ENCODE assay signal across 11 cellular contexts in genomic region chr19:8451377-8451776, GRCh38. TPM values are rescaled to one million over a fixed set of nuclear protein-coding genes. Genes with fewer than 3 reads are reported as not detected.
DNase-seq lines count a peak whose midpoint lies in the region; ATAC-seq and TF ChIP-seq lines count a peak whose summit lies in the region.
"Had no signal": no experiment of that assay in that cellular context is flagged by ENCODE, and none has a peak within 500 bp of the region (broad histone marks: within the 10 kb centered on the region; RNA-seq: fewer than 3 reads in every experiment).

No MANE protein-coding gene starts in this region.

- DNase-seq in activated CD4-positive, alpha-beta T cell treated with anti-CD3 and anti-CD28 coated beads, Interleukin-2, amount 10 ng/mL, durations not matched to agents 24 days and 14 days = no peak
- DNase-seq in activated CD4-positive, alpha-beta T cell treated with anti-CD3 and anti-CD28 coated beads, Interleukin-2, amount 10 ng/mL, durations not matched to agents 7 days and 5 days = no peak
- DNase-seq in WERI-Rb-1 = no peak
- no peak for DNase-seq in immature natural killer cell
- DNase-seq in HCEC 1CT = no peak
- DNase-seq: NCI-H1436, NCI-H774 had no signal

- no peak for TF ChIP-seq CTCF in WERI-Rb-1 (IDR thresholded peaks at IDR 0.05; ENCODE audit: low read depth, low read length)

- H3K36me3 Mint-ChIP-seq in activated CD4-positive, alpha-beta T cell treated with anti-CD3 and anti-CD28 coated beads, Interleukin-2, amount 10 ng/mL, durations not matched to agents 24 days and 14 days (ENCODE audit: low read depth) = peaks cover 44% of the 10 kb centered on the region
- H3K36me3 Mint-ChIP-seq in activated CD4-positive, alpha-beta T cell treated with anti-CD3 and anti-CD28 coated beads, Interleukin-2, amount 10 ng/mL, durations not matched to agents 7 days and 5 days (ENCODE audit: low read depth) = peaks cover 59% of the 10 kb centered on the region
- peaks cover 5 to 13% (median 10%) of the 10 kb centered on the region in 3 donors for H3K36me3 Mint-ChIP-seq in immature natural killer cell

- H3K4me3 Mint-ChIP-seq in activated CD4-positive, alpha-beta T cell treated with anti-CD3 and anti-CD28 coated beads, Interleukin-2, amount 10 ng/mL, durations not matched to agents 24 days and 14 days = no peak overlapping the region
- no peak overlapping the region for H3K4me3 Mint-ChIP-seq in activated CD4-positive, alpha-beta T cell treated with anti-CD3 and anti-CD28 coated beads, Interleukin-2, amount 10 ng/mL, durations not matched to agents 7 days and 5 days
- peak overlapping the region in 4 of 5 donors; percentile 19 to 51 (median 30) for H3K4me3 Mint-ChIP-seq in immature natural killer cell

- H3K36me3 ChIP-seq in WERI-Rb-1 (peaks cover 79% of the 10 kb centered on the region), skeletal muscle satellite cell (ENCODE audit: insufficient read depth, low read length) (peaks cover 28% of the 10 kb centered on the region)

- peak overlapping the region; percentile 20 for H3K4me2 ChIP-seq in skeletal muscle satellite cell (ENCODE audit: low read length)

- ATAC-seq in GM18868 (IDR thresholded peaks at IDR 0.05; ENCODE audit: unreplicated experiment) = no peak
- ATAC-seq in GM21390 (IDR thresholded peaks at IDR 0.05; ENCODE audit: unreplicated experiment) = no peak

- peaks cover 36% of the 10 kb centered on the region for H3K4me1 ChIP-seq in skeletal muscle satellite cell (ENCODE audit: control insufficient read depth, insufficient read depth, low read length)

- peaks cover 51% of the 10 kb centered on the region for H3K4me1 Mint-ChIP-seq in activated CD4-positive, alpha-beta T cell treated with anti-CD3 and anti-CD28 coated beads, Interleukin-2, amount 10 ng/mL, durations not matched to agents 24 days and 14 days
- peaks cover 79% of the 10 kb centered on the region for H3K4me1 Mint-ChIP-seq in activated CD4-positive, alpha-beta T cell treated with anti-CD3 and anti-CD28 coated beads, Interleukin-2, amount 10 ng/mL, durations not matched to agents 7 days and 5 days
- peaks cover 82 to 92% of the 10 kb centered on the region in 2 donors for H3K4me1 Mint-ChIP-seq in immature natural killer cell

- peak overlapping the region; percentile 11 for H3K27ac Mint-ChIP-seq in activated CD4-positive, alpha-beta T cell treated with anti-CD3 and anti-CD28 coated beads, Interleukin-2, amount 10 ng/mL, durations not matched to agents 24 days and 14 days
- no peak overlapping the region for H3K27ac Mint-ChIP-seq in activated CD4-positive, alpha-beta T cell treated with anti-CD3 and anti-CD28 coated beads, Interleukin-2, amount 10 ng/mL, durations not matched to agents 7 days and 5 days
- peak overlapping the region in 5 of 6 donors; percentile 38 to 67 (median 46) for H3K27ac Mint-ChIP-seq in immature natural killer cell

- H3K4me3 ChIP-seq in WERI-Rb-1 (ENCODE audit: low read depth, low read length) (no peak overlapping the region), skeletal muscle satellite cell (ENCODE audit: low read length) (peak overlapping the region; percentile 21)

- intact Hi-C loops in activated CD4-positive, alpha-beta T cell treated with anti-CD3 and anti-CD28 coated beads, Interleukin-2, amount 10 ng/mL, durations not matched to agents 24 days and 14 days (cut with micrococcal nuclease) = no loop called here

- H3K9me3 ChIP-seq in WERI-Rb-1 (ENCODE audit: severe bottlenecking) = no peaks in the 10 kb centered on the region
- no peaks in the 10 kb centered on the region for H3K9me3 ChIP-seq in skeletal muscle satellite cell (replicated peaks; ENCODE audit: low read length)

- no peaks in the 10 kb centered on the region for H3K9me3 Mint-ChIP-seq in activated CD4-positive, alpha-beta T cell treated with anti-CD3 and anti-CD28 coated beads, Interleukin-2, amount 10 ng/mL, durations not matched to agents 24 days and 14 days
- H3K9me3 Mint-ChIP-seq in activated CD4-positive, alpha-beta T cell treated with anti-CD3 and anti-CD28 coated beads, Interleukin-2, amount 10 ng/mL, durations not matched to agents 7 days and 5 days = no peaks in the 10 kb centered on the region
- H3K9me3 Mint-ChIP-seq in immature natural killer cell = no peaks in the 10 kb centered on the region

- H3K27me3 Mint-ChIP-seq in activated CD4-positive, alpha-beta T cell treated with anti-CD3 and anti-CD28 coated beads, Interleukin-2, amount 10 ng/mL, durations not matched to agents 24 days and 14 days = no peaks in the 10 kb centered on the region
- no peaks in the 10 kb centered on the region for H3K27me3 Mint-ChIP-seq in activated CD4-positive, alpha-beta T cell treated with anti-CD3 and anti-CD28 coated beads, Interleukin-2, amount 10 ng/mL, durations not matched to agents 7 days and 5 days
- peaks cover 0 to 3% (median 0%) of the 10 kb centered on the region in 3 donors for H3K27me3 Mint-ChIP-seq in immature natural killer cell (ENCODE audit: low read depth in 3 of 3)

- H3K27ac ChIP-seq in WERI-Rb-1 = peak overlapping the region; percentile 31; the same call in 1 of the 2 replicates

- no peak overlapping the region for H3K9ac ChIP-seq in skeletal muscle satellite cell (ENCODE audit: low read depth, low read length)

- CTCF ChIA-PET in activated CD4-positive, alpha-beta T cell treated with anti-CD3 and anti-CD28 coated beads, Interleukin-2, amount 10 ng/mL, durations not matched to agents 7 days and 5 days (lab: Charles Lee) = interaction anchor here (1.3 to 1.4 kb wide), 2 partner anchors 35 to 103 kb away, joined by 3 read pairs; no protein-coding TSS in a partner anchor

- no peaks in the 10 kb centered on the region for H3K27me3 ChIP-seq in WERI-Rb-1 (ENCODE audit: insufficient read depth, low read depth, severe bottlenecking)
- H3K27me3 ChIP-seq in skeletal muscle satellite cell (ENCODE audit: control insufficient read depth, insufficient read depth, low read length) = no peaks in the 10 kb centered on the region

- POLR2A ChIA-PET in activated CD4-positive, alpha-beta T cell treated with anti-CD3 and anti-CD28 coated beads, Interleukin-2, amount 10 ng/mL, durations not matched to agents 7 days and 5 days (lab: Charles Lee) = no interaction called here

RNA-seq across cellular contexts. Expression of gene HNRNPM, which starts 6.6 kb away (rescaled TPM):
- 349 and 352 TPM in 2 replicates for total RNA-seq in activated CD4-positive, alpha-beta T cell treated with anti-CD3 and anti-CD28 coated beads, Interleukin-2, amount 10 ng/mL, durations not matched to agents 24 days and 14 days
- 100 to 1,000 TPM; 248 to 265 TPM for total RNA-seq in activated CD4-positive, alpha-beta T cell treated with anti-CD3 and anti-CD28 coated beads, Interleukin-2, amount 10 ng/mL, durations not matched to agents 7 days and 5 days
- polyA plus RNA-seq in immature natural killer cell = 100 to 1,000 TPM; 163 to 287 (median 209) TPM
- total RNA-seq in skeletal muscle satellite cell (2012; rRNA removed) = 34.5 and 54.0 TPM in 2 replicates

RNA-seq across cellular contexts. Expression of gene MARCHF2, which starts 38.3 kb away (rescaled TPM):
- 7.9 and 8.8 TPM in 2 replicates for total RNA-seq in activated CD4-positive, alpha-beta T cell treated with anti-CD3 and anti-CD28 coated beads, Interleukin-2, amount 10 ng/mL, durations not matched to agents 24 days and 14 days
- 10 to 100 TPM; 26.4 to 29.0 TPM for total RNA-seq in activated CD4-positive, alpha-beta T cell treated with anti-CD3 and anti-CD28 coated beads, Interleukin-2, amount 10 ng/mL, durations not matched to agents 7 days and 5 days
- 10 to 100 TPM; 43.9 to 71.4 (median 59.4) TPM for polyA plus RNA-seq in immature natural killer cell
- total RNA-seq in skeletal muscle satellite cell (2012; rRNA removed) = 29.7 and 43.7 TPM in 2 replicates

RNA-seq across cellular contexts. Expression of gene PRAM1, which starts 51.1 kb away (rescaled TPM):
- 0.33 and 0.38 TPM in 2 replicates for total RNA-seq in activated CD4-positive, alpha-beta T cell treated with anti-CD3 and anti-CD28 coated beads, Interleukin-2, amount 10 ng/mL, durations not matched to agents 24 days and 14 days
- total RNA-seq in activated CD4-positive, alpha-beta T cell treated with anti-CD3 and anti-CD28 coated beads, Interleukin-2, amount 10 ng/mL, durations not matched to agents 7 days and 5 days = 1 to 10 TPM; 3.8 to 6.7 TPM
- 1 to 10 TPM; 1.9 to 3.7 (median 2.5) TPM for polyA plus RNA-seq in immature natural killer cell
- not detected in 2 replicates for total RNA-seq in skeletal muscle satellite cell (2012; rRNA removed)
- total RNA-seq: fibroblast of lung had no signal
- polyA plus RNA-seq: fibroblast of lung had no signal

Comparison
In these comparisons a context has a peak if more than half of its experiments do, and no peak if none do; other contexts are left out.
1. H3K4me3 Mint-ChIP-seq: peak in immature natural killer cell (4 of 5); none in activated CD4-positive, alpha-beta T cell treated with anti-CD3 and anti-CD28 coated beads, Interleukin-2, amount 10 ng/mL, durations not matched to agents 24 days and 14 days (single experiment) and activated CD4-positive, alpha-beta T cell treated with anti-CD3 and anti-CD28 coated beads, Interleukin-2, amount 10 ng/mL, durations not matched to agents 7 days and 5 days (single experiment).